10 cellular contexts compared by ENCODE assay signal in genomic region chr4:165874799-165875371, GRCh38. TPM values are rescaled to one million over a fixed set of nuclear protein-coding genes. Genes with fewer than 3 reads are reported as not detected.
DNase-seq lines count a peak whose midpoint lies in the region; ATAC-seq, FAIRE-seq and TF ChIP-seq lines count a peak whose summit lies in the region.
"Had no signal": no experiment of that assay in that cellular context is flagged by ENCODE, and none has a peak within 500 bp of the region (broad histone marks: within the 10 kb centered on the region; RNA-seq: fewer than 3 reads in every experiment).

No MANE protein-coding gene starts in this region.

- H3K4me1 Mint-ChIP-seq in naive thymus-derived CD4-positive, alpha-beta T cell = peaks cover 0 to 25% (median 7%) of the 10 kb centered on the region in 7 donors
- peaks cover 10% of the 10 kb centered on the region for H3K4me1 Mint-ChIP-seq in stimulated activated memory B cell treated with anti-CD40 and anti-IgM and Interleukin-4, amounts not matched to agents 10 μg/mL and 1 μg/mL and 100 μg/mL, for 72 hours

- no peak for FAIRE-seq in HTR-8/SVneo (lab: Jason Lieb, UNC)
- FAIRE-seq in small intestine (lab: Jason Lieb, UNC) = no peak

- H3K9me3 Mint-ChIP-seq in naive thymus-derived CD4-positive, alpha-beta T cell = peaks cover 0 to 9% (median 0%) of the 10 kb centered on the region in 11 donors
- H3K9me3 Mint-ChIP-seq in stimulated activated memory B cell treated with anti-CD40 and anti-IgM and Interleukin-4, amounts not matched to agents 10 μg/mL and 1 μg/mL and 100 μg/mL, for 72 hours = no peaks in the 10 kb centered on the region

- CTCF ChIA-PET in mammary epithelial cell (lab: Charles Lee; ENCODE audit: low non-redundant PET) = no interaction called here
- CTCF ChIA-PET in naive thymus-derived CD4-positive, alpha-beta T cell (lab: Charles Lee) = no interaction called here

- peak overlapping the region; percentile 97 for H3K4me2 ChIP-seq in mammary epithelial cell (ENCODE audit: insufficient read depth, low read depth, low read length)

- H3K4me1 ChIP-seq in mammary epithelial cell (ENCODE audit: insufficient read depth, low read length) = peaks cover 23% of the 10 kb centered on the region
- H3K4me1 ChIP-seq in small intestine (ENCODE audit: control insufficient read depth in 2 of 2, insufficient read depth in 1 of 2, low read depth in 1 of 2, low read length in 1 of 2) = no peaks in the 10 kb centered on the region
- no peaks in the 10 kb centered on the region for H3K4me1 ChIP-seq in naive thymus-derived CD4-positive, alpha-beta T cell (ENCODE audit: control insufficient read depth in 2 of 2, insufficient read depth in 2 of 2, low read length in 2 of 2)

- ATAC-seq in naive thymus-derived CD4-positive, alpha-beta T cell = no peak
- ATAC-seq in stimulated activated memory B cell treated with anti-CD40 and anti-IgM and Interleukin-4, amounts not matched to agents 10 μg/mL and 1 μg/mL and 100 μg/mL, for 72 hours = no peak

- dilution Hi-C loops in mammary epithelial cell (cut with HindIII; ENCODE audit: low sequenced_read_pairs) = no loop called here

- no peak overlapping the region for H3K27ac Mint-ChIP-seq in naive thymus-derived CD4-positive, alpha-beta T cell
- H3K27ac Mint-ChIP-seq in stimulated activated memory B cell treated with anti-CD40 and anti-IgM and Interleukin-4, amounts not matched to agents 10 μg/mL and 1 μg/mL and 100 μg/mL, for 72 hours = no peak overlapping the region

- H3K4me3 ChIP-seq in mammary epithelial cell (replicated peaks in 1 of 3; ENCODE audit: insufficient read depth in 1 of 3, low read depth in 2 of 3, low read length in 3 of 3) (peak overlapping the region; percentile 85 to 93 (median 92)), small intestine (ENCODE audit: low read depth in 1 of 2, low read length in 2 of 2) (peak overlapping the region in 1 of 2 donors; percentile 63)
- no peak overlapping the region for H3K4me3 ChIP-seq in naive thymus-derived CD4-positive, alpha-beta T cell (ENCODE audit: low read length)

- in situ Hi-C loops in mammary epithelial cell (cut with MboI; ENCODE audit: low sequenced_read_pairs in 2 of 2) = loop anchor here in 1 of 2 donors (25.0 kb wide), 2 partner anchors 212 to 338 kb away; no protein-coding TSS in a partner anchor

- H3K27me3 ChIP-seq in mammary epithelial cell (ENCODE audit: insufficient read depth, low read length) (no peaks in the 10 kb centered on the region), small intestine (ENCODE audit: control insufficient read depth in 2 of 2, insufficient read depth in 2 of 2, low read length in 2 of 2) (peaks cover 0 to 4% of the 10 kb centered on the region in 2 donors)
- H3K27me3 ChIP-seq in naive thymus-derived CD4-positive, alpha-beta T cell (ENCODE audit: control insufficient read depth in 2 of 2, insufficient read depth in 2 of 2, low read length in 2 of 2) = no peaks in the 10 kb centered on the region

- peaks cover 0 to 6% (median 0%) of the 10 kb centered on the region in 5 donors for H3K36me3 Mint-ChIP-seq in naive thymus-derived CD4-positive, alpha-beta T cell
- H3K36me3 Mint-ChIP-seq in stimulated activated memory B cell treated with anti-CD40 and anti-IgM and Interleukin-4, amounts not matched to agents 10 μg/mL and 1 μg/mL and 100 μg/mL, for 72 hours = no peaks in the 10 kb centered on the region

- H4K20me1 ChIP-seq in mammary epithelial cell (ENCODE audit: insufficient read depth, low read length) = no peaks in the 10 kb centered on the region

- peak overlapping the region in 2 of 10 donors; percentile 42 to 58 for H3K4me3 Mint-ChIP-seq in naive thymus-derived CD4-positive, alpha-beta T cell
- H3K4me3 Mint-ChIP-seq in stimulated activated memory B cell treated with anti-CD40 and anti-IgM and Interleukin-4, amounts not matched to agents 10 μg/mL and 1 μg/mL and 100 μg/mL, for 72 hours = no peak overlapping the region

- H3K9me3 ChIP-seq in mammary epithelial cell (replicated peaks; ENCODE audit: insufficient read depth, low read length) (no peaks in the 10 kb centered on the region), small intestine (ENCODE audit: control insufficient read depth, low read depth) (no peaks in the 10 kb centered on the region)
- no peaks in the 10 kb centered on the region for H3K9me3 ChIP-seq in naive thymus-derived CD4-positive, alpha-beta T cell (ENCODE audit: control insufficient read depth in 2 of 3, low read length in 3 of 3)
- H3K9me3 ChIP-seq: MG63 had no signal

- peaks cover 46 to 61% (median 56%) of the 10 kb centered on the region in 5 donors for H3K27me3 Mint-ChIP-seq in naive thymus-derived CD4-positive, alpha-beta T cell
- H3K27me3 Mint-ChIP-seq in stimulated activated memory B cell treated with anti-CD40 and anti-IgM and Interleukin-4, amounts not matched to agents 10 μg/mL and 1 μg/mL and 100 μg/mL, for 72 hours = peaks cover 51% of the 10 kb centered on the region

- H3K27ac ChIP-seq in mammary epithelial cell (ENCODE audit: insufficient read depth, low read depth, low read length) = peak overlapping the region; percentile 18
- no peak overlapping the region for H3K27ac ChIP-seq in small intestine (ENCODE audit: low read depth in 1 of 2, low read length in 1 of 2)
- H3K27ac ChIP-seq in naive thymus-derived CD4-positive, alpha-beta T cell (ENCODE audit: low read depth, low read length) = no peak overlapping the region

- H3K9ac ChIP-seq in mammary epithelial cell (ENCODE audit: insufficient read depth, low read length) = peak overlapping the region; percentile 64

- DNase-seq in HTR-8/SVneo (ENCODE audit: insufficient read length, low spot score) = peak; percentile 15
- DNase-seq in mammary epithelial cell = peak; percentile 34
- DNase-seq in islet precursor cell = peak; percentile 77
- peak; percentile 53 for DNase-seq in small intestine
- no peak for DNase-seq in naive thymus-derived CD4-positive, alpha-beta T cell
- DNase-seq in H4 (ENCODE audit: low spot score) = no peak
- no peak for DNase-seq in NCI-H446 treated with DMSO at 0.1 percent for 48 hours (lab: John Stamatoyannopoulos, UW)
- DNase-seq: activated CD8-positive, alpha-beta memory T cell treated with anti-CD3 and anti-CD28 coated beads, Interleukin-2, amount 50 U/mL, for 4 hours; MG63 had no signal

- H3K36me3 ChIP-seq in mammary epithelial cell (ENCODE audit: insufficient read depth, low read length) (no peaks in the 10 kb centered on the region), small intestine (ENCODE audit: control insufficient read depth in 2 of 2, insufficient read depth in 2 of 2, low read length in 2 of 2) (no peaks in the 10 kb centered on the region)
- no peaks in the 10 kb centered on the region for H3K36me3 ChIP-seq in naive thymus-derived CD4-positive, alpha-beta T cell (ENCODE audit: control insufficient read depth in 2 of 3, insufficient read depth in 3 of 3, low read length in 3 of 3)
- H3K36me3 ChIP-seq: MG63 had no signal

- intact Hi-C loops in mammary epithelial cell (cut with micrococcal nuclease) = loop anchor here (1.0 to 5.0 kb wide), 3 partner anchors 90 to 338 kb away; no protein-coding TSS in a partner anchor
- intact Hi-C loops in naive thymus-derived CD4-positive, alpha-beta T cell (cut with micrococcal nuclease) = no loop called here

- H2AFZ ChIP-seq in mammary epithelial cell (ENCODE audit: low read depth, low read length) = peak overlapping the region; percentile 99

- TF ChIP-seq CTCF in mammary epithelial cell (conservative IDR thresholded peaks at IDR 0.05 in 1 of 2, IDR thresholded peaks at IDR 0.05 in 1 of 2; ENCODE audit: extremely low read depth in 1 of 2, insufficient read depth in 1 of 2, low read depth in 1 of 2, low read length in 2 of 2) = no peak

- WGBS in mammary epithelial cell (ENCODE audit: low coverage, missing lambda C conversion rate) = 16% methylated on average over 35 of the region's 37 CpGs
- WGBS in small intestine, 3 donors = 2 to 6% (median 6%) methylated on average over 31 to 37 of the region's 37 CpGs

- BruUV-seq in mammary epithelial cell (replicated peaks; lab: Mats Ljungman, UMichigan) = TSS peak; percentile 15

- peaks cover 40% of the 10 kb centered on the region for H3K79me2 ChIP-seq in mammary epithelial cell (ENCODE audit: insufficient read depth, low read length)

- POLR2A ChIA-PET in naive thymus-derived CD4-positive, alpha-beta T cell (lab: Charles Lee) = no interaction called here

RNA-seq across cellular contexts. Expression of gene TLL1, which starts 1.8 kb away (rescaled TPM):
- total RNA-seq in mammary epithelial cell = 10 to 100 TPM; 10.0 to 21.2 TPM
- polyA plus RNA-seq in mammary epithelial cell (4.0 TPM), small intestine (1 to 10 TPM; 1.6 to 3.2 (median 2.2) TPM)
- polyA minus RNA-seq in mammary epithelial cell = 13.4 TPM
- not detected for total RNA-seq in naive thymus-derived CD4-positive, alpha-beta T cell
- not detected for polyA plus RNA-seq in naive thymus-derived CD4-positive, alpha-beta T cell
- 0.14 and 0.93 TPM in 2 replicates for total RNA-seq in H4 (2014; rRNA removed; shearing (Covaris generic))

Comparison
In these comparisons a context has a peak if more than half of its experiments do, and no peak if none do; other contexts are left out.
1. DNase-seq: peak in HTR-8/SVneo (single experiment), mammary epithelial cell (single experiment), islet precursor cell (single experiment) and small intestine (single experiment); none in naive thymus-derived CD4-positive, alpha-beta T cell (0 of 9), H4 (single experiment) and NCI-H446 treated with DMSO at 0.1 percent for 48 hours (single experiment).